28 cellular contexts compared by ENCODE assay signal in the genomic region with DNA sequence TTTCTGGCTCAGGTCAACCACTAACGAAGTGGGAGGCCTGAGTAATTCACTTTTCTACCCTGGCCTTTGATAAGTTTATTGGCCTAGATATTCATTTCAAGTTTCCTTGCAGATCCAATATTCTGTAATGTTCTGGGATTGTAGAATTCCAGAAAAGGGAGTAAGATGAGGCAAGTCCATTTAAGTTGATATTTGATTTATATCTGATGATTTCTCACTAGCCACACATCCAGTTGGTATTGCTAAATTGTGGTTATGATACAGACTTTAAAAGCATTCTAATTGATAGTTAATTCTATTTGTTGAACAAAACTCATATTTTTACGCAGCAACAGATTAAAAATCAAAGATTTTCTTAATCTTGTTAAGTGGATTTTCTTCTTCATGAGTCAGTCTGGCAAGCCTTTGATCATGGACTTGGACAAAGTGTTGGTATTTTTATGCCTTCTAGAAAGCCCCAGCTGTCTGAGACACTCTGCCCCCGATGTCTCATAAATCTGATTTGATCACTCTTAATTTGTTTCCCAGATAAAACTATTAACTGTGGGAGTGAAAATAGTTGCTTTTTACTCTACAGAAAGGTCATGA.
DNase-seq lines count a peak whose midpoint lies in the region; FAIRE-seq and TF ChIP-seq lines count a peak whose summit lies in the region.
"Had no signal": no experiment of that assay in that cellular context is flagged by ENCODE, and none has a peak within 500 bp of the region (broad histone marks: within the 10 kb centered on the region; RNA-seq: fewer than 3 reads in every experiment).

No MANE protein-coding gene starts in this region.

- no peak overlapping the region for H3K4me3 Mint-ChIP-seq in nephron
- H3K4me3 Mint-ChIP-seq in activated naive CD4-positive, alpha-beta T cell treated with anti-CD3 and anti-CD28 coated beads, Interleukin-2, amount 10 ng/mL, durations not matched to agents 7 days and 5 days: no peak overlapping the region
- H3K4me3 Mint-ChIP-seq: B cell; CD14-positive monocyte; CD8-positive, alpha-beta memory T cell had no signal

- peak overlapping the region; percentile 91 to 96 (median 95) for H3K27ac Mint-ChIP-seq in nephron
- no peak overlapping the region for H3K27ac Mint-ChIP-seq in activated naive CD4-positive, alpha-beta T cell treated with anti-CD3 and anti-CD28 coated beads, Interleukin-2, amount 10 ng/mL, durations not matched to agents 7 days and 5 days
- H3K27ac Mint-ChIP-seq: B cell; CD14-positive monocyte; CD8-positive, alpha-beta memory T cell had no signal

- peaks cover 4% of the 10 kb centered on the region for H3K27me3 Mint-ChIP-seq in nephron (ENCODE audit: low read depth)
- H3K27me3 Mint-ChIP-seq in activated naive CD4-positive, alpha-beta T cell treated with anti-CD3 and anti-CD28 coated beads, Interleukin-2, amount 10 ng/mL, durations not matched to agents 7 days and 5 days: peaks cover 7% of the 10 kb centered on the region

- H3K36me3 Mint-ChIP-seq in nephron (ENCODE audit: low read depth): no peaks in the 10 kb centered on the region
- H3K36me3 Mint-ChIP-seq in activated naive CD4-positive, alpha-beta T cell treated with anti-CD3 and anti-CD28 coated beads, Interleukin-2, amount 10 ng/mL, durations not matched to agents 7 days and 5 days: no peaks in the 10 kb centered on the region
- H3K36me3 Mint-ChIP-seq: CD14-positive monocyte; CD8-positive, alpha-beta memory T cell had no signal

- DNase-seq in EL (peak; percentile 20), NCI-H510A (lab: John Stamatoyannopoulos, UW) (no peak), DMS153 treated with DMSO at 0.1 percent for 48 hours (lab: John Stamatoyannopoulos, UW; ENCODE audit: unreplicated experiment) (no peak), DMS153 (lab: John Stamatoyannopoulos, UW) (no peak)
- no peak for DNase-seq in activated naive CD4-positive, alpha-beta T cell treated with anti-CD3 and anti-CD28 coated beads, Interleukin-2, amount 10 ng/mL, durations not matched to agents 7 days and 5 days
- DNase-seq: CD8-positive, alpha-beta memory T cell; DMS 273 treated with DMSO at 0.1 percent for 48 hours; DND-41; HCEC 1CT; IMR-90; KG1; NCI-H1092; NCI-H1417 treated with DMSO at 0.1 percent for 48 hours; NCI-H1694 treated with DMSO at 0.1 percent for 48 hours; NCI-H2081; NCI-H2171; NCI-H345; NCI-H524; NCI-H774; Right ventricle myocardium superior; RPMI8226; T-helper 1 cell had no signal

- CTCF ChIA-PET in activated naive CD4-positive, alpha-beta T cell treated with anti-CD3 and anti-CD28 coated beads, Interleukin-2, amount 10 ng/mL, durations not matched to agents 7 days and 5 days (lab: Charles Lee): no interaction called here

- peak; percentile 91 for FAIRE-seq in endometrium (lab: Jason Lieb, UNC)
- FAIRE-seq: GM18507, H1 had no signal

- peaks cover 10% of the 10 kb centered on the region for H3K9me3 Mint-ChIP-seq in nephron
- no peaks in the 10 kb centered on the region for H3K9me3 Mint-ChIP-seq in activated naive CD4-positive, alpha-beta T cell treated with anti-CD3 and anti-CD28 coated beads, Interleukin-2, amount 10 ng/mL, durations not matched to agents 7 days and 5 days

- no peak for TF ChIP-seq CTCF in nephron (IDR thresholded peaks at IDR 0.05; ENCODE audit: unreplicated experiment in 3 of 3)

- peaks cover 37% of the 10 kb centered on the region for H3K4me1 Mint-ChIP-seq in nephron
- H3K4me1 Mint-ChIP-seq in activated naive CD4-positive, alpha-beta T cell treated with anti-CD3 and anti-CD28 coated beads, Interleukin-2, amount 10 ng/mL, durations not matched to agents 7 days and 5 days: no peaks in the 10 kb centered on the region
- H3K4me1 Mint-ChIP-seq: B cell; CD14-positive monocyte; CD8-positive, alpha-beta memory T cell had no signal
